7 cellular contexts compared by ENCODE assay signal in genomic region chr19:2391118-2391725, GRCh38. TPM values are rescaled to one million over a fixed set of nuclear protein-coding genes. Genes with fewer than 3 reads are reported as not detected.
A peak's percentile ranks its signal among the peaks of the same experiment; 100 is the strongest.
DNase-seq lines count a peak whose midpoint lies in the region; ATAC-seq lines count a peak whose summit lies in the region.

No MANE protein-coding gene starts in this region.

- intact Hi-C loops in right cardiac atrium (cut with DNase I), result loop anchor here in 1 of 4 donors (10.0 kb wide), 1 partner anchor 106 kb away; the partner anchor contains the start of gene PEAK3

- no peaks in the 10 kb centered on the region for H3K27me3 ChIP-seq in right cardiac atrium (ENCODE audit: control insufficient read depth, insufficient read depth)

- 8% methylated on average over 10 of the region's 10 CpGs for WGBS in right cardiac atrium

- peak; percentile 68 for ATAC-seq in right cardiac atrium

- no peak overlapping the region for H3K27ac ChIP-seq in right cardiac atrium (ENCODE audit: low read length)

- H3K9me3 ChIP-seq in right cardiac atrium (ENCODE audit: control insufficient read depth, low read length), result no peaks in the 10 kb centered on the region

- DNase-seq in EL, result peak; percentile 67
- DNase-seq in HuH-7.5 (ENCODE audit: low spot score), result peak; percentile 53
- peak; percentile 74 for DNase-seq in OCI-M1 (lab: John Stamatoyannopoulos, UW)
- peak; percentile 62 for DNase-seq in amniotic stem cell (lab: John Stamatoyannopoulos, UW)
- DNase-seq in right cardiac atrium, result no peak
- peak; percentile 27 for DNase-seq in skeletal muscle cell (ENCODE audit: low read depth)
- no peak for DNase-seq in UCSD-AML1 (lab: John Stamatoyannopoulos, UW; ENCODE audit: unreplicated experiment)

- no peaks in the 10 kb centered on the region for H3K4me1 ChIP-seq in right cardiac atrium (ENCODE audit: control insufficient read depth, insufficient read depth, low read length)

- H3K4me3 ChIP-seq in right cardiac atrium (ENCODE audit: low read length), result no peak overlapping the region
- no peak overlapping the region for H3K4me3 ChIP-seq in skeletal muscle cell (ENCODE audit: low read depth, low read length)

RNA-seq across cellular contexts. Expression of gene TMPRSS9, which starts 31.2 kb away (rescaled TPM):
- total RNA-seq in right cardiac atrium, result under 1 TPM in 2 of 4 donors, not detected in 2; 0.09 to 0.12 TPM
- not detected for polyA plus RNA-seq in right cardiac atrium

RNA-seq across cellular contexts. Expression of gene TIMM13, which starts 36.2 kb away (rescaled TPM):
- 10 to 100 TPM; 73.9 to 91.2 (median 81.2) TPM for total RNA-seq in right cardiac atrium
- polyA plus RNA-seq in right cardiac atrium, result 69.6 TPM

Comparison
In these comparisons a context has a peak if more than half of its experiments do, and no peak if none do; other contexts are left out.
1. DNase-seq: peak in EL (single experiment), HuH-7.5 (single experiment), OCI-M1 (single experiment), amniotic stem cell (single experiment) and skeletal muscle cell (single experiment); none in right cardiac atrium (0 of 3) and UCSD-AML1 (single experiment).